Comparison of ENCODE assay signal across 1 cellular context in the genomic region with DNA sequence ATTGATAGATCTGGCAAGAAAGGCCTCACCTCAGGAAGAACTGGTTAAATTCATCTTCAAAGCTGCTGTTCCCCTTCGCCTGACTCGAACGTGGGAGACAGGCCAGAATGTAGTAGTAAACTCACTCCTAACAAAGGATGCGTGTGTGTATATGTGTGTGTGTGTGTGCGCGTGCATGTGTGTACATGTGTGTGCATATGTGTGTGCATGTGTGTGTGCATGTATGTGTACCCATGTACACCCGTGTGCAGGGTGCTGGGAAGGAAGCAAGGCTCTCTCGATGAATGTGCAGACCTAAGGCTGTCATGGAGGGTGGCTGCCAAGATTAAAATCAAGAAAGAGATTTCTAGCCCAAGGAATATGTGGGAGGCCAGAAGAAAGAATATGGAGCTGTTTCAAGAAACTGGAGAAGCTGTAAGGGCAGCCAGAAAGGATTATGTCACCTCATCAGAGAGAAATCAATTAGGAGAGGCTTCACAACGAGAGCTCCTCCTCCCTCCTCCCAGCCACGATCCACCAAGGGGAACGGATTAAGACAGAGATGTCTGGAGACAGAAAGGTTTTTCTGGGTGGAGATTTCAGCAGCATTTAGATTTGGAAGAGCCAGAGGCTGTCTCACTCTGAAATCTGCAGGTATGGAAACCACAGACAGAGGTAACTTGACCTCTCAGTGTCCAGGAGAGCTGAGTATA.
TF ChIP-seq lines count a peak whose summit lies in the region.

No MANE protein-coding gene starts in this region.

TF ChIP-seq in HepG2, 621 proteins besides CTCF, POLR2A, EP300 and RAD21 (continued from another document):
- TF ChIP-seq, protein P1, sequence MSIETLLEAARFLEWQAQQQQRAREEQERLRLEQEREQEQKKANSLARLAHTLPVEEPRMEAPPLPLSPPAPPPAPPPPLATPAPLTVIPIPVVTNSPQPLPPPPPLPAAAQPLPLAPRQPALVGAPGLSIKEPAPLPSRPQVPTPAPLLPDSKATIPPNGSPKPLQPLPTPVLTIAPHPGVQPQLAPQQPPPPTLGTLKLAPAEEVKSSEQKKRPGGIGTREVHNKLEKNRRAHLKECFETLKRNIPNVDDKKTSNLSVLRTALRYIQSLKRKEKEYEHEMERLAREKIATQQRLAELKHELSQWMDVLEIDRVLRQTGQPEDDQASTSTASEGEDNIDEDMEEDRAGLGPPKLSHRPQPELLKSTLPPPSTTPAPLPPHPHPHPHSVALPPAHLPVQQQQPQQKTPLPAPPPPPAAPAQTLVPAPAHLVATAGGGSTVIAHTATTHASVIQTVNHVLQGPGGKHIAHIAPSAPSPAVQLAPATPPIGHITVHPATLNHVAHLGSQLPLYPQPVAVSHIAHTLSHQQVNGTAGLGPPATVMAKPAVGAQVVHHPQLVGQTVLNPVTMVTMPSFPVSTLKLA (IDR thresholded peaks at IDR 0.05), result peak; percentile 47
